1 cellular context compared by ENCODE assay signal in genomic region chr12:132422057-132423043, GRCh38.
TF ChIP-seq lines count a peak whose summit lies in the region.

No MANE protein-coding gene starts in this region.

TF ChIP-seq in K562, 482 proteins besides CTCF, POLR2A, EP300 and RAD21 (continued from another document and continues in another):
- TF ChIP-seq ZNF395 (CRISPR knock-in tag; IDR thresholded peaks at IDR 0.05) (no peak), CBX5 (IDR thresholded peaks at IDR 0.05; ENCODE audit: borderline replicate concordance, low read depth) (no peak), ARID2 (IDR thresholded peaks at IDR 0.05) (no peak), GABPA (tag; conservative IDR thresholded peaks at IDR 0.05; ENCODE audit: low read depth) (no peak), EWSR1 (IDR thresholded peaks at IDR 0.05; ENCODE audit: borderline replicate concordance, low read depth, partially characterized antibody) (no peak), RBM34 (IDR thresholded peaks at IDR 0.05; ENCODE audit: borderline replicate concordance, insufficient read depth, low read length) (no peak), MNT (conservative IDR thresholded peaks at IDR 0.05) (no peak), HNRNPL (IDR thresholded peaks at IDR 0.05; ENCODE audit: low read depth, low read length) (no peak), POLR2G (IDR thresholded peaks at IDR 0.05; ENCODE audit: low read depth, low read length) (peak; percentile 76), NR2F6 (CRISPR knock-in tag; IDR thresholded peaks at IDR 0.05) (no peak), STAG1 (CRISPR knock-in tag; IDR thresholded peaks at IDR 0.05; ENCODE audit: borderline replicate concordance) (no peak), ZNF41 (CRISPR knock-in tag; conservative IDR thresholded peaks at IDR 0.05) (no peak), NFE2 (IDR thresholded peaks at IDR 0.05; ENCODE audit: low read depth) (peak; percentile 30; the same call in 1 of the 2 replicates), RNF2 (IDR thresholded peaks at IDR 0.05) (no peak), TBL1XR1 (IDR thresholded peaks at IDR 0.05; ENCODE audit: low read length in 2 of 2) (no peak), YBX1 (IDR thresholded peaks at IDR 0.05) (no peak), E2F1 (CRISPR knock-in tag; IDR thresholded peaks at IDR 0.05) (no peak), HINFP (tag; conservative IDR thresholded peaks at IDR 0.05; ENCODE audit: low read depth) (no peak), WHSC1 (IDR thresholded peaks at IDR 0.05; ENCODE audit: low read length) (no peak), BRD9 (IDR thresholded peaks at IDR 0.05; ENCODE audit: low read depth, partially characterized antibody) (peak; percentile 25), PRDM10 (IDR thresholded peaks at IDR 0.05; ENCODE audit: partially characterized antibody) (peak; percentile 21), ZNF699 (CRISPR knock-in tag; IDR thresholded peaks at IDR 0.05; ENCODE audit: insufficient replicate concordance) (no peak), PPARD (CRISPR knock-in tag; IDR thresholded peaks at IDR 0.05) (no peak), POLR3A (IDR thresholded peaks at IDR 0.05; ENCODE audit: borderline replicate concordance, extremely low read depth, insufficient read depth, insufficient read length) (no peak), ATF1 (CRISPR knock-in tag; IDR thresholded peaks at IDR 0.05) (no peak), ATF1 (tag; IDR thresholded peaks at IDR 0.05) (no peak), SMARCA5 (IDR thresholded peaks at IDR 0.05) (peak; percentile 78; the same call in 1 of the 2 replicates), PML (IDR thresholded peaks at IDR 0.05; ENCODE audit: low read length) (no peak), GMEB1 (CRISPR knock-in tag; IDR thresholded peaks at IDR 0.05) (no peak), ERF (CRISPR knock-in tag; IDR thresholded peaks at IDR 0.05) (no peak), ZNF197 (CRISPR knock-in tag; IDR thresholded peaks at IDR 0.05; ENCODE audit: low read depth) (no peak), IRF1 (CRISPR knock-in tag; IDR thresholded peaks at IDR 0.05; ENCODE audit: borderline replicate concordance) (no peak), ZNF407 (IDR thresholded peaks at IDR 0.05; ENCODE audit: low read depth) (peak; percentile 34; the same call in 1 of the 2 replicates), SMARCC2 (IDR thresholded peaks at IDR 0.05; ENCODE audit: low read depth) (peak; percentile 54; the same call in 1 of the 2 replicates), TRIM25 (IDR thresholded peaks at IDR 0.05; ENCODE audit: borderline replicate concordance) (0 out of 2 replicates have a peak, but pooled peaks have one; percentile 63), TBP (optimal IDR thresholded peaks at IDR 0.05; ENCODE audit: low read depth, low read length) (no peak)
